In genomic region chr2:231880371-231880770, GRCh38 we compare ENCODE assay signal across 13 cellular contexts. TPM values are rescaled to one million over a fixed set of nuclear protein-coding genes. Genes with fewer than 3 reads are reported as not detected.
"Had no signal": no experiment of that assay in that cellular context is flagged by ENCODE, and none has a peak within 500 bp of the region (broad histone marks: within the 10 kb centered on the region; RNA-seq: fewer than 3 reads in every experiment).

No MANE protein-coding gene starts in this region.

RNA-seq across cellular contexts. Expression of gene NPPC, which starts 45.8 kb away (rescaled TPM):
- total RNA-seq: activated CD8-positive, alpha-beta memory T cell treated with anti-CD3 and anti-CD28 coated beads, Interleukin-2, amount 10 ng/mL, durations not matched to agents 7 days and 5 days; fibroblast of lung; fibroblast of villous mesenchyme; gastroesophageal sphincter; left lung; lower lobe of right lung; mononuclear cell; osteocyte; right lobe of liver; smooth muscle cell; T-helper 1 cell treated with Interleukin-12 subunit alpha and Interleukin-12 subunit beta and Interleukin-4 antibody, amounts not matched to agents 30 ng/mL and 1 ng/mL, for 36 hours; upper lobe of left lung had no signal
- polyA plus RNA-seq: fibroblast of lung, keratinocyte had no signal
